8 cellular contexts compared by ENCODE assay signal in genomic region chrX:106802388-106803275, GRCh38. TPM values are rescaled to one million over a fixed set of nuclear protein-coding genes. Genes with fewer than 3 reads are reported as not detected.
A peak's percentile ranks its signal among the peaks of the same experiment; 100 is the strongest.
DNase-seq lines count a peak whose midpoint lies in the region; ATAC-seq, FAIRE-seq and TF ChIP-seq lines count a peak whose summit lies in the region.

TSS of gene TBC1D8B (plus strand) at chrX:106802673. CDS start at chrX:106802854, 181 bp downstream.

- H3K4me3 Mint-ChIP-seq in CD14-positive monocyte (peak within 1 kb of the TSS; percentile 91 to 99), nephron progenitor cell (peak within 1 kb of the TSS; percentile 95)

- intact Hi-C loops in CD14-positive monocyte (cut with micrococcal nuclease) = no loop called here

- H3K9me3 Mint-ChIP-seq in CD14-positive monocyte (peaks cover 0 to 4% (median 0%) of the 10 kb centered on the region in 7 donors), nephron progenitor cell (peaks cover 19% of the 10 kb centered on the region)

- H3K27me3 Mint-ChIP-seq in CD14-positive monocyte (ENCODE audit: low read depth in 3 of 3) (peaks cover 12 to 26% (median 22%) of the 10 kb centered on the region in 3 donors), nephron progenitor cell (ENCODE audit: low read depth, poor library complexity) (peaks cover 68% of the 10 kb centered on the region)

- ATAC-seq in HG03280 (IDR thresholded peaks at IDR 0.05; ENCODE audit: unreplicated experiment) = peak; percentile 90

- no peak for TF ChIP-seq CTCF in CD14-positive monocyte (IDR thresholded peaks at IDR 0.05)
- TF ChIP-seq CTCF in nephron progenitor cell (IDR thresholded peaks at IDR 0.05) = no peak

- peak within 1 kb of the TSS in 5 of 7 donors; percentile 3 to 81 (median 50) for H3K27ac Mint-ChIP-seq in CD14-positive monocyte
- no peak within 1 kb of the TSS for H3K27ac Mint-ChIP-seq in nephron progenitor cell

- DNase-seq in CD14-positive monocyte (ENCODE audit: low spot score) (peak; percentile 45), GM19239 (ENCODE audit: insufficient read length, low spot score) (no peak), NCI-H524 treated with DMSO at 0.1 percent for 48 hours (lab: John Stamatoyannopoulos, UW) (peak; percentile 89), foreskin melanocyte (peak; percentile 81), nephron progenitor cell (peak; percentile 61), urothelium cell line (ENCODE audit: low spot score) (peak; percentile 58)
- peak; percentile 21 for DNase-seq in activated naive CD4-positive, alpha-beta T cell treated with Interleukin-2 at 50 U/mL for 16 hours

- FAIRE-seq in GM19239 (lab: Jason Lieb, UNC) = peak; percentile 67
- FAIRE-seq in urothelium cell line (lab: Jason Lieb, UNC) = no peak

- H3K4me1 Mint-ChIP-seq in CD14-positive monocyte (peaks cover 28% of the 10 kb centered on the region), nephron progenitor cell (peaks cover 12% of the 10 kb centered on the region)

- no peaks in the 10 kb centered on the region for H3K36me3 Mint-ChIP-seq in CD14-positive monocyte
- H3K36me3 Mint-ChIP-seq in nephron progenitor cell (ENCODE audit: low read depth) = no peaks in the 10 kb centered on the region

RNA-seq across cellular contexts. Expression of gene TBC1D8B, which starts in this region (rescaled TPM):
- under 1 TPM; 0.15 to 0.16 TPM for polyA plus RNA-seq in CD14-positive monocyte

Comparison
In these comparisons a context has a peak if more than half of its experiments do, and no peak if none do; other contexts are left out.
1. Peak in DNase-seq in CD14-positive monocyte; RNA of the gene not detected or under 1 TPM.